Comparison of ENCODE assay signal across 28 cellular contexts in genomic region chr3:171388537-171388936, GRCh38.
DNase-seq lines count a peak whose midpoint lies in the region; ATAC-seq, FAIRE-seq and TF ChIP-seq lines count a peak whose summit lies in the region.
"Had no signal": no experiment of that assay in that cellular context is flagged by ENCODE, and none has a peak within 500 bp of the region (broad histone marks: within the 10 kb centered on the region; RNA-seq: fewer than 3 reads in every experiment).

No MANE protein-coding gene starts in this region.

- no peak for TF ChIP-seq CTCF in IMR-90 (conservative IDR thresholded peaks at IDR 0.05; ENCODE audit: low read depth, low read length)
- no peak for TF ChIP-seq CTCF in GM12878 (IDR thresholded peaks at IDR 0.05 in 2 of 3, conservative IDR thresholded peaks at IDR 0.05 in 1 of 3; ENCODE audit: control insufficient read depth in 2 of 3, extremely low read depth in 1 of 3, insufficient read depth in 1 of 3, low read depth in 3 of 3, low read length in 3 of 3)
- no peak for TF ChIP-seq CTCF in type B pancreatic cell (conservative IDR thresholded peaks at IDR 0.05)
- TF ChIP-seq CTCF in prostate gland (IDR thresholded peaks at IDR 0.05) = no peak

- H3K79me1 ChIP-seq in IMR-90 (ENCODE audit: low read depth in 1 of 2, low read length in 2 of 2) = peaks cover 0 to 9% of the 10 kb centered on the region in 2 experiments; a peak in 1 of 4 replicates

- H3K4ac ChIP-seq in IMR-90 (ENCODE audit: low read depth, low read length) = no peak overlapping the region

- no peaks in the 10 kb centered on the region for H3K9me3 Mint-ChIP-seq in type B pancreatic cell
- H3K9me3 Mint-ChIP-seq: stimulated activated memory B cell treated with anti-CD40 and anti-IgM and Interleukin-4, amounts not matched to agents 10 μg/mL and 1 μg/mL and 100 μg/mL, for 72 hours had no signal

- BruUV-seq in IMR-90 (replicated peaks; lab: Mats Ljungman, UMichigan) (no TSS peak), GM12878 (replicated peaks; lab: Mats Ljungman, UMichigan) (no TSS peak)

- FAIRE-seq in GM12878 (lab: Jason Lieb, UNC) = no peak
- FAIRE-seq: A204.1 had no signal

- CTCF ChIA-PET in IMR-90 (lab: Yijun Ruan, JAX) (no interaction called here), GM12878 (lab: Yijun Ruan, JAX) (interaction anchor here (0.6 to 1.6 kb wide), 3 partner anchors 19 to 224 kb away, joined by 3 to 4 read pairs (median 3); no protein-coding TSS in a partner anchor)

- no peak overlapping the region for H2BK120ac ChIP-seq in IMR-90 (ENCODE audit: low read depth, low read length)

- intact Hi-C loops in IMR-90 (cut with micrococcal nuclease) (no loop called here), GM12878 (cut with micrococcal nuclease; ENCODE audit: unreplicated experiment) (no loop called here), prostate gland (cut with DNase I) (no loop called here)

- H3K27me3 ChIP-seq in IMR-90 (ENCODE audit: control insufficient read depth, insufficient read depth, low read length) (no peaks in the 10 kb centered on the region), GM12878 (replicated peaks in 1 of 2; ENCODE audit: control insufficient read depth in 2 of 2, insufficient read depth in 2 of 2, low read length in 1 of 2) (no peaks in the 10 kb centered on the region), prostate gland (replicated peaks; ENCODE audit: insufficient read depth) (no peaks in the 10 kb centered on the region)
- H3K27me3 ChIP-seq: brain microvascular endothelial cell, gastroesophageal sphincter had no signal

- no peak overlapping the region; the same call in 1 of the 2 replicates for H3K14ac ChIP-seq in IMR-90 (replicated peaks; ENCODE audit: low read depth, low read length)

- peak overlapping the region; percentile 10; the same call in 1 of the 2 replicates for H2AK5ac ChIP-seq in IMR-90 (ENCODE audit: low read depth, low read length)

- no peak for ATAC-seq in IMR-90 (ENCODE audit: low read depth)
- peak; percentile 39 for ATAC-seq in GM12878
- ATAC-seq in GM21360 (IDR thresholded peaks at IDR 0.05; ENCODE audit: unreplicated experiment) = no peak
- ATAC-seq in GM21381 (IDR thresholded peaks at IDR 0.05; ENCODE audit: unreplicated experiment) = no peak
- ATAC-seq: activated T-cell treated with anti-CD3 and anti-CD28 coated beads, Interleukin-2, amount 50 U/mL, for 72 hours; gastroesophageal sphincter; naive thymus-derived CD8-positive, alpha-beta T cell; SK-N-SH treated with all-trans-retinoic acid at 6 μM for 48 hours; stimulated activated memory B cell treated with anti-CD40 and anti-IgM and Interleukin-4, amounts not matched to agents 10 μg/mL and 1 μg/mL and 100 μg/mL, for 72 hours had no signal

- no peak overlapping the region for H3K56ac ChIP-seq in IMR-90 (ENCODE audit: extremely low read depth, insufficient read depth, low read length)

- peaks cover 97% of the 10 kb centered on the region for H3K79me2 ChIP-seq in GM12878 (ENCODE audit: control insufficient read depth, insufficient read depth, low read length)

- H3K27me3 Mint-ChIP-seq in type B pancreatic cell = no peaks in the 10 kb centered on the region
- H3K27me3 Mint-ChIP-seq: CD4-positive, alpha-beta memory T cell; naive thymus-derived CD8-positive, alpha-beta T cell; stimulated activated memory B cell treated with anti-CD40 and anti-IgM and Interleukin-4, amounts not matched to agents 10 μg/mL and 1 μg/mL and 100 μg/mL, for 72 hours had no signal

- no CpG with 5 or more reads among the region's 1 CpG for WGBS in IMR-90 (ENCODE audit: extremely low coverage in 2 of 2, insufficient read length in 1 of 2), 2 experiments
- WGBS in GM12878 (ENCODE audit: insufficient coverage, insufficient replicate concordance, low lambda C conversion rate, missing lambda C conversion rate) = 87% methylated on average over 1 of the region's 1 CpG
- 75% methylated on average over 1 of the region's 1 CpG for WGBS in prostate gland

- no peak for TF ChIP-seq POLR2A in IMR-90 (IDR thresholded peaks at IDR 0.05; ENCODE audit: low read depth, low read length)
- no peak for TF ChIP-seq POLR2A in GM12878 (IDR thresholded peaks at IDR 0.05; ENCODE audit: low read depth, low read length)
- no peak for TF ChIP-seq POLR2A in prostate gland (IDR thresholded peaks at IDR 0.05)

- H4K20me1 ChIP-seq in IMR-90 (ENCODE audit: insufficient read depth, low read length) (no peaks in the 10 kb centered on the region), GM12878 (ENCODE audit: control insufficient read depth, insufficient read depth) (0 out of 2 replicates have a peak, but pooled peaks cover 2% of the 10 kb centered on the region)

- no peak for TF ChIP-seq EP300 in GM12878 (IDR thresholded peaks at IDR 0.05; ENCODE audit: borderline replicate concordance in 1 of 2, control insufficient read depth in 1 of 2, low read depth in 2 of 2, low read length in 2 of 2)

- no peak overlapping the region; the same call in 2 of the 3 replicates for H2BK15ac ChIP-seq in IMR-90 (ENCODE audit: low read depth, low read length)

- in situ Hi-C loops in IMR-90 (cut with MboI; ENCODE audit: low sequenced_read_pairs) = no loop called here
- in situ Hi-C loops in GM12878 (cut with MboI) = no loop called here

- POLR2A ChIA-PET in IMR-90 (lab: Charles Lee; ENCODE audit: unreplicated experiment) (no interaction called here), GM12878 (lab: Charles Lee) (interaction anchor here (0.7 to 1.9 kb wide), 3 partner anchors 13 to 33 kb away, joined by 3 to 4 read pairs (median 4); no protein-coding TSS in a partner anchor)

- H4K91ac ChIP-seq in IMR-90 (ENCODE audit: insufficient read depth, low read depth, low read length) = no peak overlapping the region

- no peak overlapping the region for H4K8ac ChIP-seq in IMR-90 (ENCODE audit: low read depth in 2 of 2, low read length in 2 of 2)

- no peak overlapping the region for H2AFZ ChIP-seq in IMR-90 (replicated peaks; ENCODE audit: low read length, poor library complexity)
- no peak overlapping the region for H2AFZ ChIP-seq in GM12878 (ENCODE audit: control insufficient read depth, low read depth, low read length)
- H2AFZ ChIP-seq: PC-9 had no signal

- no peak overlapping the region for H3K23ac ChIP-seq in IMR-90 (ENCODE audit: low read depth, low read length)

- DNase-seq in NCI-H82 (lab: John Stamatoyannopoulos, UW) = peak; percentile 27
- DNase-seq in NCI-H82 treated with DMSO at 0.1 percent for 48 hours (lab: John Stamatoyannopoulos, UW; ENCODE audit: unreplicated experiment) = no peak
- DNase-seq in IMR-90 = no peak
- no peak for DNase-seq in GM12878 (ENCODE audit: low read depth, low spot score)
- DNase-seq in type B pancreatic cell (ENCODE audit: extremely low spot score, unreplicated experiment) = no peak
- no peak for DNase-seq in prostate gland (ENCODE audit: low spot score)
- DNase-seq: activated CD4-positive, alpha-beta T cell treated with anti-CD3 and anti-CD28 coated beads, Interleukin-2, amount 50 U/mL, for 48 hours; activated CD4-positive, CD25-positive, alpha-beta regulatory T cell treated with anti-CD3 and anti-CD28 coated beads, Interleukin-2, amount 50 U/mL, for 72 hours; activated naive CD4-positive, alpha-beta T cell; activated T-cell treated with anti-CD3 and anti-CD28 coated beads, Interleukin-2, amount 50 U/mL, for 72 hours; brain microvascular endothelial cell; CD4-positive, alpha-beta memory T cell; DMS153; Kasumi-1; naive thymus-derived CD8-positive, alpha-beta T cell; NCI-H146; NCI-H2171; NCI-H510A; PC-9; trophoblast cell had no signal

- no peak overlapping the region; the same call in 1 of the 2 replicates for H3K18ac ChIP-seq in IMR-90 (ENCODE audit: low read depth, low read length)

- SMC1A ChIA-PET in GM12878 (lab: Charles Lee; ENCODE audit: uncharacterized antibody, unreplicated experiment) = interaction anchor here (0.7 to 1.6 kb wide), 7 partner anchors 9 to 222 kb away, joined by 3 to 6 read pairs (median 3); no protein-coding TSS in a partner anchor

- H3K4me3 ChIP-seq in IMR-90 (ENCODE audit: insufficient read depth, low read depth, low read length) (no peak overlapping the region), GM12878 (no peak overlapping the region), prostate gland (no peak overlapping the region)
- H3K4me3 ChIP-seq: gastroesophageal sphincter, lung, PC-9 had no signal

- TF ChIP-seq RAD21 in IMR-90 (IDR thresholded peaks at IDR 0.05; ENCODE audit: low read length) (no peak), GM12878 (IDR thresholded peaks at IDR 0.05; ENCODE audit: insufficient read depth, low read depth, low read length) (no peak)

- RAD21 ChIA-PET in GM12878 (lab: Charles Lee; ENCODE audit: unreplicated experiment) = interaction anchor here (0.6 to 4.3 kb wide), 8 partner anchors 10 to 106 kb away, joined by 3 to 19 read pairs (median 3); no protein-coding TSS in a partner anchor

- peaks cover 38% of the 10 kb centered on the region for H3K4me1 Mint-ChIP-seq in type B pancreatic cell (ENCODE audit: unreplicated experiment)

- H2BK5ac ChIP-seq in IMR-90 (ENCODE audit: low read depth, low read length, poor library complexity, severe bottlenecking) = no peak overlapping the region

- H3K36me3 Mint-ChIP-seq in type B pancreatic cell = peaks cover 5% of the 10 kb centered on the region

- H3K4me1 ChIP-seq in IMR-90 (ENCODE audit: control insufficient read depth, insufficient read depth, low read length) (peaks cover 12% of the 10 kb centered on the region), GM12878 (ENCODE audit: control insufficient read depth, insufficient read depth, low read length) (peaks cover 46% of the 10 kb centered on the region), prostate gland (replicated peaks) (no peaks in the 10 kb centered on the region)

- H2BK20ac ChIP-seq in IMR-90 (ENCODE audit: low read depth, low read length) = no peak overlapping the region

- H3K9me1 ChIP-seq in IMR-90 (ENCODE audit: insufficient read depth, low read length) = peaks cover 13% of the 10 kb centered on the region

- H3K9me3 ChIP-seq in IMR-90 (ENCODE audit: control insufficient read depth, insufficient read depth, low read length) (no peaks in the 10 kb centered on the region), GM12878 (replicated peaks; ENCODE audit: control insufficient read depth, insufficient read depth, low read length) (no peaks in the 10 kb centered on the region; the same call in 1 of the 3 replicates), prostate gland (no peaks in the 10 kb centered on the region)

- H3K27ac ChIP-seq in IMR-90 (ENCODE audit: insufficient read depth, low read length) (no peak overlapping the region), GM12878 (ENCODE audit: control insufficient read depth, insufficient read depth) (peak overlapping the region; percentile 39; the same call in 1 of the 2 replicates), prostate gland (no peak overlapping the region)
- H3K27ac ChIP-seq: brain microvascular endothelial cell, gastroesophageal sphincter, PC-9 had no signal

- H3K36me3 ChIP-seq in IMR-90 (ENCODE audit: control insufficient read depth, insufficient read depth, low read length) = no peaks in the 10 kb centered on the region
- H3K36me3 ChIP-seq in GM12878 (ENCODE audit: control insufficient read depth in 2 of 2, insufficient read depth in 2 of 2, low read length in 1 of 2) = peaks cover 0 to 1% of the 10 kb centered on the region in 2 experiments; a peak in 2 of 4 replicates
- no peaks in the 10 kb centered on the region for H3K36me3 ChIP-seq in prostate gland
- H3K36me3 ChIP-seq: brain microvascular endothelial cell, gastroesophageal sphincter had no signal

- peak overlapping the region; percentile 30 for H3K27ac Mint-ChIP-seq in type B pancreatic cell
- H3K27ac Mint-ChIP-seq: activated T-cell treated with anti-CD3 and anti-CD28 coated beads, Interleukin-2, amount 50 U/mL, for 72 hours; stimulated activated memory B cell treated with anti-CD40 and anti-IgM and Interleukin-4, amounts not matched to agents 10 μg/mL and 1 μg/mL and 100 μg/mL, for 72 hours; T-helper 1 cell treated with Interleukin-12 subunit alpha and Interleukin-12 subunit beta and Interleukin-4 antibody, amounts not matched to agents 30 μg/mL and 1 μg/mL, for 36 hours had no signal

- no peak overlapping the region for H4K5ac ChIP-seq in IMR-90 (ENCODE audit: low read depth, low read length)

- dilution Hi-C loops in IMR-90 (cut with HindIII; ENCODE audit: low sequenced_read_pairs, unreplicated experiment) = no loop called here

- H3K4me2 ChIP-seq in IMR-90 (ENCODE audit: low read depth, low read length) (no peak overlapping the region), GM12878 (ENCODE audit: control insufficient read depth, insufficient read depth) (peak overlapping the region; percentile 21)
- H3K4me2 ChIP-seq: PC-9 had no signal

- no peak overlapping the region for H2AK9ac ChIP-seq in IMR-90 (replicated peaks; ENCODE audit: low read depth, low read length, poor library complexity)

- H3K9ac ChIP-seq in IMR-90 (ENCODE audit: low read depth, low read length) = no peak overlapping the region
- no peak overlapping the region for H3K9ac ChIP-seq in GM12878 (ENCODE audit: control insufficient read depth, insufficient read depth, low read length)

- H3K4me3 Mint-ChIP-seq in type B pancreatic cell = no peak overlapping the region
- H3K4me3 Mint-ChIP-seq: activated T-cell treated with anti-CD3 and anti-CD28 coated beads, Interleukin-2, amount 50 U/mL, for 72 hours; naive thymus-derived CD8-positive, alpha-beta T cell; stimulated activated memory B cell treated with anti-CD40 and anti-IgM and Interleukin-4, amounts not matched to agents 10 μg/mL and 1 μg/mL and 100 μg/mL, for 72 hours; T-helper 1 cell treated with Interleukin-12 subunit alpha and Interleukin-12 subunit beta and Interleukin-4 antibody, amounts not matched to agents 30 μg/mL and 1 μg/mL, for 36 hours had no signal
